In the genomic region with DNA sequence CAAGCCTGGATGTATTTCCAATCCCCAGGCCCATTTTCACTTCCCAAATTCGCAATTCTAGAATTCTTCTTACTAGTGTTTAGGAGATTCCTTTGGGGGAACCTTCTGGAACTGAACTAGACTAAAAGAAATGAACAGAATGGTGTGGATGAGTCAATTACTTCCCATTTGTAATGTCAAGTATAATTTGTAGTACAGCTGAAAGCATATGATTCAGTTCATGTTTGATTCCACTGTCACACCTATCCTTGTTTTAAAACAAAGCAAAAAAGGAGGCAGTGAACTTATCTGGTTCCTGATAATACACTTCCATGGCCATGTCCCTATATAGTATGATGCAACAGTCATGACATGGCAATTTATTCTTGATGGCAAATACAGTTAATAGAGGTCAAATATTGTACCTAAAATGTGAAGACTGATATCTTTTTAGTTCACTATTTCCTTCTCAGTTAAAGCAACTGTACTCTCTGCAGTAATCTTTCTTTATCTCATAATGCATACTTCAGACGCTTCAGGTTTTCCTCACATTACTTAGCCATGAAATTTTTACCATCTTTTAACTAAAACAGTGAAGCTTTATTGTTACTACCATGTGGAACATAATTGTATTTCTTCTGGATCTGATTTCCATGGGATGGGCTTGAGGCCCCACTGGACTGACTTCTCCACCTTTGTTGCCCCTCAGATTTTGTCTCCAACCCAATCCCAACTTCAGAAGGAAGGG, we compare ENCODE assay signal across 1 cellular context.
TF ChIP-seq lines count a peak whose summit lies in the region.

No MANE protein-coding gene starts in this region.

TF ChIP-seq in SK-N-SH treated with all-trans-retinoic acid at 6 μM for 48 hours, 23 proteins besides CTCF, POLR2A, EP300 and RAD21 (continued from another document):
- TF ChIP-seq, protein P1, sequence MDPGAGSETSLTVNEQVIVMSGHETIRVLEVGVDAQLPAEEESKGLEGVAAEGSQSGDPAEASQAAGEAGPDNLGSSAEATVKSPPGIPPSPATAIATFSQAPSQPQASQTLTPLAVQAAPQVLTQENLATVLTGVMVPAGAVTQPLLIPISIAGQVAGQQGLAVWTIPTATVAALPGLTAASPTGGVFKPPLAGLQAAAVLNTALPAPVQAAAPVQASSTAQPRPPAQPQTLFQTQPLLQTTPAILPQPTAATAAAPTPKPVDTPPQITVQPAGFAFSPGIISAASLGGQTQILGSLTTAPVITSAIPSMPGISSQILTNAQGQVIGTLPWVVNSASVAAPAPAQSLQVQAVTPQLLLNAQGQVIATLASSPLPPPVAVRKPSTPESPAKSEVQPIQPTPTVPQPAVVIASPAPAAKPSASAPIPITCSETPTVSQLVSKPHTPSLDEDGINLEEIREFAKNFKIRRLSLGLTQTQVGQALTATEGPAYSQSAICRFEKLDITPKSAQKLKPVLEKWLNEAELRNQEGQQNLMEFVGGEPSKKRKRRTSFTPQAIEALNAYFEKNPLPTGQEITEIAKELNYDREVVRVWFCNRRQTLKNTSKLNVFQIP (CRISPR knock-in tag; IDR thresholded peaks at IDR 0.05; ENCODE audit: borderline replicate concordance, low read depth) = no peak
- TF ChIP-seq, protein P2, sequence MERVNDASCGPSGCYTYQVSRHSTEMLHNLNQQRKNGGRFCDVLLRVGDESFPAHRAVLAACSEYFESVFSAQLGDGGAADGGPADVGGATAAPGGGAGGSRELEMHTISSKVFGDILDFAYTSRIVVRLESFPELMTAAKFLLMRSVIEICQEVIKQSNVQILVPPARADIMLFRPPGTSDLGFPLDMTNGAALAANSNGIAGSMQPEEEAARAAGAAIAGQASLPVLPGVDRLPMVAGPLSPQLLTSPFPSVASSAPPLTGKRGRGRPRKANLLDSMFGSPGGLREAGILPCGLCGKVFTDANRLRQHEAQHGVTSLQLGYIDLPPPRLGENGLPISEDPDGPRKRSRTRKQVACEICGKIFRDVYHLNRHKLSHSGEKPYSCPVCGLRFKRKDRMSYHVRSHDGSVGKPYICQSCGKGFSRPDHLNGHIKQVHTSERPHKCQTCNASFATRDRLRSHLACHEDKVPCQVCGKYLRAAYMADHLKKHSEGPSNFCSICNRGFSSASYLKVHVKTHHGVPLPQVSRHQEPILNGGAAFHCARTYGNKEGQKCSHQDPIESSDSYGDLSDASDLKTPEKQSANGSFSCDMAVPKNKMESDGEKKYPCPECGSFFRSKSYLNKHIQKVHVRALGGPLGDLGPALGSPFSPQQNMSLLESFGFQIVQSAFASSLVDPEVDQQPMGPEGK (CRISPR knock-in tag; IDR thresholded peaks at IDR 0.05; ENCODE audit: borderline replicate concordance) = no peak
- TF ChIP-seq ZNF565 (CRISPR knock-in tag; conservative IDR thresholded peaks at IDR 0.05; ENCODE audit: low read depth) (no peak), TCF4 (CRISPR knock-in tag; IDR thresholded peaks at IDR 0.05; ENCODE audit: borderline replicate concordance) (no peak), ZFP30 (CRISPR knock-in tag; IDR thresholded peaks at IDR 0.05) (no peak), RARB (CRISPR knock-in tag; IDR thresholded peaks at IDR 0.05) (no peak), ESRRG (CRISPR knock-in tag; IDR thresholded peaks at IDR 0.05) (no peak)
- TF ChIP-seq, protein P3, sequence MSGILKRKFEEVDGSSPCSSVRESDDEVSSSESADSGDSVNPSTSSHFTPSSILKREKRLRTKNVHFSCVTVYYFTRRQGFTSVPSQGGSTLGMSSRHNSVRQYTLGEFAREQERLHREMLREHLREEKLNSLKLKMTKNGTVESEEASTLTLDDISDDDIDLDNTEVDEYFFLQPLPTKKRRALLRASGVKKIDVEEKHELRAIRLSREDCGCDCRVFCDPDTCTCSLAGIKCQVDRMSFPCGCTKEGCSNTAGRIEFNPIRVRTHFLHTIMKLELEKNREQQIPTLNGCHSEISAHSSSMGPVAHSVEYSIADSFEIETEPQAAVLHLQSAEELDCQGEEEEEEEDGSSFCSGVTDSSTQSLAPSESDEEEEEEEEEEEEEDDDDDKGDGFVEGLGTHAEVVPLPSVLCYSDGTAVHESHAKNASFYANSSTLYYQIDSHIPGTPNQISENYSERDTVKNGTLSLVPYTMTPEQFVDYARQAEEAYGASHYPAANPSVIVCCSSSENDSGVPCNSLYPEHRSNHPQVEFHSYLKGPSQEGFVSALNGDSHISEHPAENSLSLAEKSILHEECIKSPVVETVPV (CRISPR knock-in tag; IDR thresholded peaks at IDR 0.05) = no peak
